ENCODE assay signal across 8 cellular contexts in the genomic region with DNA sequence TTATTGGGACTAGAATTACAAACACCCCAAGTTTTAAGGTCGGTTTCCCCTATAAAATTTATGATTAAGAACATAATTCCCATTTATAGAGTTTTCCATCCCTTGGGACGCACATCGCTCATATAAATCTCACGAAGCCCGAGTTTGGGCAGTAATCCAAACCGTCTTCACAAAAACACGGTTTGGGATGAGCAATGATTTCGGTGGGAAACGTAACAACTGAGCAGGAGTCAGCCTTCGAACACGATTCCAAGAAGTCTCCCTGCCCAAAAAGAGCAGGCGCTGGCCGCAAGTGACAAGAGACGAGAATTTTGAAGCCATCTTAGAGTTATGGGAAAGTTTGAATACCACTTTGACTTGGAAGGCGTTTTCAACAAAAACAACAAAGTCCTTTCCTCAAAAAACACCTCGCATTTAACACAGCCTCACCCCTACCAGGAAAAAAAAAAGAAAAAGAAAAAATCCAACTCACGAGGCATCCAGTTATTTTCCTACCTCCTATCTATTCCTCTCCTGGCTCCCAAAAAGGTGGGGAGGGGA. TPM values are rescaled to one million over a fixed set of nuclear protein-coding genes. Genes with fewer than 3 reads are reported as not detected.
DNase-seq lines count a peak whose midpoint lies in the region; ATAC-seq, FAIRE-seq and TF ChIP-seq lines count a peak whose summit lies in the region.

No MANE protein-coding gene starts in this region.

- no peaks in the 10 kb centered on the region; the same call in 1 of the 2 replicates for H3K4me1 ChIP-seq in HEK293 (ENCODE audit: control insufficient read depth, insufficient read depth, low read length)
- H3K4me1 ChIP-seq in astrocyte (ENCODE audit: insufficient read depth, low read length): peaks cover 13% of the 10 kb centered on the region

- TF ChIP-seq CTCF in AG04449 (IDR thresholded peaks at IDR 0.05; ENCODE audit: insufficient read depth, low read length, missing control alignments) (no peak), HEK293 (tag by site-specific recombination; IDR thresholded peaks at IDR 0.05) (no peak), astrocyte (IDR thresholded peaks at IDR 0.05; ENCODE audit: insufficient read depth, low read depth, low read length) (no peak)

- no peak for ATAC-seq in esophagus mucosa
- ATAC-seq in GM21825 (IDR thresholded peaks at IDR 0.05; ENCODE audit: unreplicated experiment): no peak
- ATAC-seq in GM18909 (IDR thresholded peaks at IDR 0.05; ENCODE audit: poor library complexity, unreplicated experiment): no peak

- H2AFZ ChIP-seq in astrocyte (ENCODE audit: low read depth, low read length): no peak overlapping the region

- H3K36me3 ChIP-seq in HEK293 (ENCODE audit: control insufficient read depth in 2 of 2, insufficient read depth in 1 of 2, low read length in 2 of 2) (peaks cover 10 to 25% of the 10 kb centered on the region in 2 experiments), astrocyte (ENCODE audit: insufficient read depth, low read length) (no peaks in the 10 kb centered on the region)

- CTCF ChIA-PET in AG04449 (lab: Yijun Ruan, JAX) (no interaction called here), HEK293 (lab: Yijun Ruan, JAX) (no interaction called here)

- no peaks in the 10 kb centered on the region for H3K9me3 ChIP-seq in HEK293 (ENCODE audit: control insufficient read depth, insufficient read depth, low read depth, low read length)
- no peaks in the 10 kb centered on the region for H3K9me3 ChIP-seq in astrocyte (ENCODE audit: insufficient read depth, low read depth, low read length)

- peak overlapping the region; percentile 72 for H3K4me3 ChIP-seq in AG04449 (ENCODE audit: low read depth, low read length)
- H3K4me3 ChIP-seq in HEK293 (ENCODE audit: low read depth, low read length): peak overlapping the region; percentile 66
- H3K4me3 ChIP-seq in astrocyte (ENCODE audit: insufficient read depth, low read depth, low read length): peak overlapping the region; percentile 71

- peak overlapping the region; percentile 94 for H3K4me3 Mint-ChIP-seq in astrocyte (ENCODE audit: unreplicated experiment)

- peaks cover 52% of the 10 kb centered on the region for H3K79me2 ChIP-seq in astrocyte (ENCODE audit: insufficient read depth, low read length)

- H3K27me3 ChIP-seq in astrocyte (ENCODE audit: insufficient read depth, low read length): peaks cover 3% of the 10 kb centered on the region

- H3K4me1 Mint-ChIP-seq in astrocyte (ENCODE audit: low read depth, unreplicated experiment): peaks cover 1% of the 10 kb centered on the region

- FAIRE-seq in astrocyte (lab: Jason Lieb, UNC): no peak

- DNase-seq in AG04449 (ENCODE audit: low read depth, low spot score) (no peak), astrocyte (ENCODE audit: low read depth) (peak; percentile 47), kidney glomerular epithelial cell (lab: John Stamatoyannopoulos, UW) (peak; percentile 22), stromal cell of bone marrow (ENCODE audit: low read depth) (peak; percentile 61)

- H3K4me2 ChIP-seq in astrocyte (ENCODE audit: low read length): peak overlapping the region; percentile 86

- POLR2A ChIA-PET in AG04449 (lab: Yijun Ruan, JAX): no interaction called here
- POLR2A ChIA-PET in HEK293 (lab: Yijun Ruan, JAX): no interaction called here

- H3K9ac ChIP-seq in astrocyte (ENCODE audit: low read length): peak overlapping the region; percentile 89

- H3K36me3 Mint-ChIP-seq in astrocyte (ENCODE audit: low read depth, unreplicated experiment): peaks cover 6% of the 10 kb centered on the region

- H3K27me3 Mint-ChIP-seq in astrocyte (ENCODE audit: low read depth, unreplicated experiment): peaks cover 9% of the 10 kb centered on the region

- H3K27ac ChIP-seq in HEK293 (ENCODE audit: extremely low read depth, low read depth, low read length): peak overlapping the region; percentile 98; the same call in 1 of the 2 replicates
- peak overlapping the region; percentile 60 for H3K27ac ChIP-seq in astrocyte (ENCODE audit: low read depth, low read length)

- H4K20me1 ChIP-seq in astrocyte (ENCODE audit: insufficient read depth, low read length): peaks cover 11% of the 10 kb centered on the region

- peak overlapping the region; percentile 87 for H3K27ac Mint-ChIP-seq in astrocyte (ENCODE audit: unreplicated experiment)

- H3K9me3 Mint-ChIP-seq in astrocyte (ENCODE audit: unreplicated experiment): no peaks in the 10 kb centered on the region

TF ChIP-seq in HEK293, 187 proteins besides CTCF, POLR2A, EP300 and RAD21:
- TF ChIP-seq FEZF1 (tag by site-specific recombination; IDR thresholded peaks at IDR 0.05) (peak; percentile 32; the same call in 1 of the 2 replicates), ZNF335 (tag by site-specific recombination; conservative IDR thresholded peaks at IDR 0.05) (peak; percentile 63), PRDM1 (tag by site-specific recombination; IDR thresholded peaks at IDR 0.05) (peak; percentile 85), ZEB2 (tag by site-specific recombination; IDR thresholded peaks at IDR 0.05) (peak; percentile 16; the same call in 1 of the 2 replicates), GFI1B (tag by site-specific recombination; IDR thresholded peaks at IDR 0.05) (no peak), PRDM6 (tag by site-specific recombination; IDR thresholded peaks at IDR 0.05) (peak; percentile 71), ZNF449 (tag by site-specific recombination; IDR thresholded peaks at IDR 0.05) (no peak)
- TF ChIP-seq, protein P1, sequence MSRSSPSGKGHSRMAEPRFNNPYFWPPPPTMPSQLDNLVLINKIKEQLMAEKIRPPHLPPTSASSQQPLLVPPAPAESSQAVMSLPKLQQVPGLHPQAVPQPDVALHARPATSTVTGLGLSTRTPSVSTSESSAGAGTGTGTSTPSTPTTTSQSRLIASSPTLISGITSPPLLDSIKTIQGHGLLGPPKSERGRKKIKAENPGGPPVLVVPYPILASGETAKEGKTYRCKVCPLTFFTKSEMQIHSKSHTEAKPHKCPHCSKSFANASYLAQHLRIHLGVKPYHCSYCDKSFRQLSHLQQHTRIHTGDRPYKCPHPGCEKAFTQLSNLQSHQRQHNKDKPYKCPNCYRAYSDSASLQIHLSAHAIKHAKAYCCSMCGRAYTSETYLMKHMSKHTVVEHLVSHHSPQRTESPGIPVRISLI (tag by site-specific recombination; IDR thresholded peaks at IDR 0.05): peak; percentile 62; the same call in 1 of the 2 replicates
- TF ChIP-seq, protein P2, sequence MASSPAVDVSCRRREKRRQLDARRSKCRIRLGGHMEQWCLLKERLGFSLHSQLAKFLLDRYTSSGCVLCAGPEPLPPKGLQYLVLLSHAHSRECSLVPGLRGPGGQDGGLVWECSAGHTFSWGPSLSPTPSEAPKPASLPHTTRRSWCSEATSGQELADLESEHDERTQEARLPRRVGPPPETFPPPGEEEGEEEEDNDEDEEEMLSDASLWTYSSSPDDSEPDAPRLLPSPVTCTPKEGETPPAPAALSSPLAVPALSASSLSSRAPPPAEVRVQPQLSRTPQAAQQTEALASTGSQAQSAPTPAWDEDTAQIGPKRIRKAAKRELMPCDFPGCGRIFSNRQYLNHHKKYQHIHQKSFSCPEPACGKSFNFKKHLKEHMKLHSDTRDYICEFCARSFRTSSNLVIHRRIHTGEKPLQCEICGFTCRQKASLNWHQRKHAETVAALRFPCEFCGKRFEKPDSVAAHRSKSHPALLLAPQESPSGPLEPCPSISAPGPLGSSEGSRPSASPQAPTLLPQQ (tag by site-specific recombination; IDR thresholded peaks at IDR 0.05): 0 out of 2 replicates have a peak, but pooled peaks have one; percentile 36
TF ChIP-seq in HEK293: peak in this region for 7.

RNA-seq across cellular contexts. Expression of gene SEPHS1, which starts 1.7 kb away (rescaled TPM):
- total RNA-seq in astrocyte: 48.0 and 57.0 TPM in 2 replicates
- total RNA-seq in esophagus mucosa: 31.4 TPM

RNA-seq across cellular contexts. Expression of gene PHYH, which starts 46.5 kb away (rescaled TPM):
- total RNA-seq in astrocyte: 8.3 and 10.6 TPM in 2 replicates
- total RNA-seq in esophagus mucosa: 5.7 TPM
